ENCODE assay signal across 9 cellular contexts in genomic region chr3:39180183-39180545, GRCh38. TPM values are rescaled to one million over a fixed set of nuclear protein-coding genes. Genes with fewer than 3 reads are reported as not detected.
DNase-seq lines count a peak whose midpoint lies in the region; ATAC-seq and TF ChIP-seq lines count a peak whose summit lies in the region.
"Had no signal": no experiment of that assay in that cellular context is flagged by ENCODE, and none has a peak within 500 bp of the region (broad histone marks: within the 10 kb centered on the region; RNA-seq: fewer than 3 reads in every experiment).

No MANE protein-coding gene starts in this region.

- H3K79me2 ChIP-seq in GM23248 (ENCODE audit: insufficient read depth): no peaks in the 10 kb centered on the region

- H3K4me2 ChIP-seq in GM23248 (ENCODE audit: unreplicated experiment) (peak overlapping the region; percentile 71), skeletal muscle satellite cell (ENCODE audit: low read length) (peak overlapping the region; percentile 72)

- peaks cover 15% of the 10 kb centered on the region for H3K4me1 ChIP-seq in GM23248 (ENCODE audit: insufficient read depth)
- H3K4me1 ChIP-seq in skeletal muscle satellite cell (ENCODE audit: control insufficient read depth, insufficient read depth, low read length): peaks cover 40% of the 10 kb centered on the region

- H3F3A ChIP-seq in GM23248 (ENCODE audit: insufficient read depth): peaks cover 42% of the 10 kb centered on the region

- H3K9ac ChIP-seq in GM23248 (peak overlapping the region; percentile 60), skeletal muscle satellite cell (ENCODE audit: low read depth, low read length) (peak overlapping the region; percentile 23)

- no peaks in the 10 kb centered on the region for H3K36me3 ChIP-seq in GM23248 (ENCODE audit: low read depth)
- H3K36me3 ChIP-seq in skeletal muscle satellite cell (ENCODE audit: insufficient read depth, low read length): no peaks in the 10 kb centered on the region

- DNase-seq in GM23248 (no peak), fibroblast of villous mesenchyme (ENCODE audit: low read depth) (no peak), amniotic stem cell (lab: John Stamatoyannopoulos, UW) (no peak), kidney tubule cell (ENCODE audit: low spot score) (no peak)

- TF ChIP-seq CTCF in VCaP (conservative IDR thresholded peaks at IDR 0.05): no peak
- no peak for TF ChIP-seq CTCF in fibroblast of villous mesenchyme (IDR thresholded peaks at IDR 0.05; ENCODE audit: insufficient read depth, low read depth, low read length)

- peak overlapping the region; percentile 54 for H3K4me3 ChIP-seq in GM23248
- H3K4me3 ChIP-seq in fibroblast of villous mesenchyme (ENCODE audit: low read depth, low read length): peak overlapping the region; percentile 54
- H3K4me3 ChIP-seq in skeletal muscle satellite cell (ENCODE audit: low read length): peak overlapping the region; percentile 60

- H3K27me3 ChIP-seq in GM23248 (replicated peaks; ENCODE audit: insufficient read depth): no peaks in the 10 kb centered on the region
- no peaks in the 10 kb centered on the region for H3K27me3 ChIP-seq in skeletal muscle satellite cell (ENCODE audit: control insufficient read depth, insufficient read depth, low read length)

- no peaks in the 10 kb centered on the region for H4K20me1 ChIP-seq in GM23248 (ENCODE audit: insufficient read depth)

- no peak for ATAC-seq in HG02642 (IDR thresholded peaks at IDR 0.05; ENCODE audit: poor library complexity, unreplicated experiment)
- ATAC-seq in HG03432 (IDR thresholded peaks at IDR 0.05; ENCODE audit: unreplicated experiment): no peak

- WGBS in GM23248 (ENCODE audit: low coverage in 1 of 2, low lambda C conversion rate in 2 of 2, missing lambda C conversion rate in 2 of 2), 2 experiments: 50% methylated on average over 3 of the region's 3 CpGs

- H3K9me3 ChIP-seq in GM23248 (ENCODE audit: low read depth) (no peaks in the 10 kb centered on the region), skeletal muscle satellite cell (replicated peaks; ENCODE audit: low read length) (no peaks in the 10 kb centered on the region)

- in situ Hi-C loops in GM23248 (cut with MboI): no loop called here

- no peaks in the 10 kb centered on the region for H3K9me2 ChIP-seq in GM23248 (ENCODE audit: insufficient read depth)

- H3K27ac ChIP-seq in GM23248 (peak overlapping the region; percentile 34; the same call in 1 of the 2 replicates), VCaP (peak overlapping the region; percentile 70)

- peak overlapping the region; percentile 70 for H2AFZ ChIP-seq in GM23248

RNA-seq across cellular contexts. Expression of gene XIRP1, which starts 12.2 kb away (rescaled TPM):
- not detected in 2 replicates for total RNA-seq in GM23248 (2014; rRNA removed; shearing (Covaris generic))
- not detected in 2 replicates for polyA plus RNA-seq in GM23248 (2016; fragmentation: Nextera tagmentation; extraction: Ambion mirVana)
- under 0.01 TPM in 1 of 2 replicates, not detected in the other for total RNA-seq in fibroblast of villous mesenchyme
- 0.25 and 5.7 TPM in 2 replicates for total RNA-seq in skeletal muscle satellite cell (2012; rRNA removed)
- total RNA-seq: dermis microvascular lymphatic vessel endothelial cell had no signal

RNA-seq across cellular contexts. Expression of gene CSRNP1, which starts 26.8 kb away (rescaled TPM):
- 22.5 and 23.1 TPM in 2 replicates for total RNA-seq in GM23248 (2014; rRNA removed; shearing (Covaris generic))
- polyA plus RNA-seq in GM23248 (2016; fragmentation: Nextera tagmentation; extraction: Ambion mirVana): 14.2 and 16.4 TPM in 2 replicates
- 16.8 and 20.7 TPM in 2 replicates for total RNA-seq in fibroblast of villous mesenchyme
- total RNA-seq in skeletal muscle satellite cell (2012; rRNA removed): 2.3 and 6.3 TPM in 2 replicates
